ENCODE assay signal across 8 cellular contexts in the genomic region with DNA sequence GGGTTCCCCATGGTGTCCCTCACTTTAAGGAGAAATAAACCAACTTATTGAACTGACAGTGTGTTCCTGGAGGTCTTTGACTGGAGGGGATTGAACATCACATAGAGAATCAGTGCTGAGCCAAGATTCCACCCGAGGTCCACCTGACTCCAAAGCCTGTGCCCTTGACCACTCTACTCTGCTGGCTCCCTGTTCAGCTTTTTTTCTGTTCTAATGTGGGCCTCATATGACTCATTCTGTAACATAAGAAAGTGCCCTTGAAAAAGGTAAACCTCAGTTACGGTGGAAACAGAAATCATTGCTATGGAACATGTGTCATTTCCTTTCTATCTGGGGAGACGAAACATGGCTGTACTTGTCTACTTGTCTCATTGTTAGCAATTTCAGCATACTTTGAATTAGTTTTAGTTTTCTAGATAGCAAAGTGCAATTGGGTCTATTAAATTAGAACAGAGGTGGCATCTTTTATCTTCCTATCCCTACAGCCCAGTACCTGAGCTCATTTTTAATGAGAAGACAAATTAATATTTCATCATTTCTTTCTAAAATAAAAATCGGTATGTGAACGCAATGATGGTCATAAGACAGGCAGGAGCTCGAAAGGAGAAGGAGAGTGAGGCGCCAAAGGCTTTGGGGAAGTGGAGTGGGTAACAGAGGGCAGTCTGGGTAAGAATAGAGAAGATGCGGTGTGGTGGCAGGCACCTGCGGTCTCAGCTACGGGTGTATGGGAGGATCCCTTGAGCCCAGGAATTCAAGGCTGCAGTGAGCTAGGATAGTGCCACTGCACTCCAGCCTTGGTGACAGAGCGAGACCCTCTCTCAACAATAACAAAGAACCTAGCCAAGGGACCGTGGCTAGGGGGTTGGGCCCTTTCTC. TPM values are rescaled to one million over a fixed set of nuclear protein-coding genes. Genes with fewer than 3 reads are reported as not detected.
DNase-seq lines count a peak whose midpoint lies in the region; ATAC-seq and TF ChIP-seq lines count a peak whose summit lies in the region.

No MANE protein-coding gene starts in this region.

- H3K36me3 ChIP-seq in heart right ventricle: no peaks in the 10 kb centered on the region

- peak; percentile 69 for ATAC-seq in GM21390 (IDR thresholded peaks at IDR 0.05; ENCODE audit: unreplicated experiment)
- peak; percentile 65 for ATAC-seq in HG03520 (IDR thresholded peaks at IDR 0.05; ENCODE audit: unreplicated experiment)
- peak; percentile 74 to 81 for ATAC-seq in activated T-cell treated with anti-CD3 and anti-CD28 coated beads, Interleukin-2, amount 50 U/mL, for 72 hours (replicated peaks in 1 of 2)
- no peak for ATAC-seq in GM19328 (IDR thresholded peaks at IDR 0.05; ENCODE audit: unreplicated experiment)
- no peak for ATAC-seq in heart right ventricle

- WGBS in heart right ventricle, 2 donors: 89 to 92% methylated on average over 12 of the region's 12 CpGs

- peaks cover 47% of the 10 kb centered on the region for H3K4me1 Mint-ChIP-seq in activated T-cell treated with anti-CD3 and anti-CD28 coated beads, Interleukin-2, amount 50 U/mL, for 72 hours (ENCODE audit: low read depth)

- peak overlapping the region; percentile 70 to 92 for H3K4me3 Mint-ChIP-seq in activated T-cell treated with anti-CD3 and anti-CD28 coated beads, Interleukin-2, amount 50 U/mL, for 72 hours

- TF ChIP-seq CTCF in heart right ventricle (IDR thresholded peaks at IDR 0.05): no peak

- H3K27me3 Mint-ChIP-seq in activated T-cell treated with anti-CD3 and anti-CD28 coated beads, Interleukin-2, amount 50 U/mL, for 72 hours (ENCODE audit: low read depth): peaks cover 41% of the 10 kb centered on the region

- peaks cover 0 to 28% (median 10%) of the 10 kb centered on the region in 9 donors for H3K4me1 ChIP-seq in heart right ventricle

- intact Hi-C loops in heart right ventricle (cut with DNase I): no loop called here

- H3K27me3 ChIP-seq in heart right ventricle: peaks cover 0 to 40% (median 0%) of the 10 kb centered on the region in 7 donors

- peak overlapping the region in 2 of 10 donors; percentile 76 to 88 for H3K4me3 ChIP-seq in heart right ventricle

- DNase-seq in GDM1 (lab: John Stamatoyannopoulos, UW) (peak; percentile 9), kidney glomerular epithelial cell (lab: John Stamatoyannopoulos, UW) (peak; percentile 65), heart right ventricle (no peak)
- DNase-seq in activated T-cell treated with anti-CD3 and anti-CD28 coated beads, Interleukin-2, amount 50 U/mL, for 72 hours: peak; percentile 24 to 42
- no peak for DNase-seq in stimulated activated CD4-positive, alpha-beta T cell treated with anti-CD3 and anti-CD28 coated beads, Interleukin-1b, Interleukin-23, amount 100 ng/mL, for 48 hours

- no peaks in the 10 kb centered on the region for H3K9me3 Mint-ChIP-seq in activated T-cell treated with anti-CD3 and anti-CD28 coated beads, Interleukin-2, amount 50 U/mL, for 72 hours

- H3K27ac Mint-ChIP-seq in activated T-cell treated with anti-CD3 and anti-CD28 coated beads, Interleukin-2, amount 50 U/mL, for 72 hours: peak overlapping the region; percentile 85

- no peaks in the 10 kb centered on the region for H3K9me3 ChIP-seq in heart right ventricle

- peak overlapping the region in 1 of 10 donors; percentile 84 for H3K27ac ChIP-seq in heart right ventricle

- peaks cover 5 to 8% of the 10 kb centered on the region in 2 donors for H3K36me3 Mint-ChIP-seq in activated T-cell treated with anti-CD3 and anti-CD28 coated beads, Interleukin-2, amount 50 U/mL, for 72 hours (ENCODE audit: insufficient read depth in 2 of 2)

RNA-seq across cellular contexts. Expression of a gene that starts 1.5 kb away (rescaled TPM):
- total RNA-seq in activated T-cell treated with anti-CD3 and anti-CD28 coated beads, Interleukin-2, amount 50 U/mL, for 72 hours: 10 to 100 TPM; 19.3 to 20.6 TPM
- 10 to 100 TPM in 1 of 10 donors, 1 to 10 TPM in 9; 3.3 to 11.9 (median 6.0) TPM for total RNA-seq in heart right ventricle
- polyA plus RNA-seq in heart right ventricle: 1 to 10 TPM; 2.8 to 5.6 TPM

Comparison
In these comparisons a context has a peak if more than half of its experiments do, and no peak if none do; other contexts are left out.
1. DNase-seq: peak in GDM1 (single experiment), activated T-cell treated with anti-CD3 and anti-CD28 coated beads, Interleukin-2, amount 50 U/mL, for 72 hours (2 of 2) and kidney glomerular epithelial cell (single experiment); none in stimulated activated CD4-positive, alpha-beta T cell treated with anti-CD3 and anti-CD28 coated beads, Interleukin-1b, Interleukin-23, amount 100 ng/mL, for 48 hours (single experiment) and heart right ventricle (0 of 2).
2. ATAC-seq: peak in GM21390 (single experiment), HG03520 (single experiment) and activated T-cell treated with anti-CD3 and anti-CD28 coated beads, Interleukin-2, amount 50 U/mL, for 72 hours (2 of 2); none in GM19328 (single experiment) and heart right ventricle (0 of 8).